Comparison of ENCODE assay signal across 22 cellular contexts in genomic region chr2:234391625-234392024, GRCh38.
"Had no signal": no experiment of that assay in that cellular context is flagged by ENCODE, and none has a peak within 500 bp of the region (broad histone marks: within the 10 kb centered on the region; RNA-seq: fewer than 3 reads in every experiment).

No MANE protein-coding gene starts in this region.

- H3K9me3 Mint-ChIP-seq: neural crest cell had no signal

- H3K9me3 ChIP-seq: body of pancreas, prostate gland, right atrium auricular region, suprapubic skin, transverse colon, uterus had no signal

- ATAC-seq: body of pancreas; left lobe of liver; stimulated activated naive CD8-positive, alpha-beta T cell treated with anti-CD3 and anti-CD28 coated beads, Interleukin-15, amount 100 ng/mL, for 72 hours had no signal

- H3K27ac ChIP-seq: body of pancreas, dorsolateral prefrontal cortex, prostate gland, right atrium auricular region, SK-N-MC, suprapubic skin, transverse colon, uterus had no signal

- H3K4me3 Mint-ChIP-seq: activated naive CD8-positive, alpha-beta T cell treated with anti-CD3 and anti-CD28 coated beads, Interleukin-2, amount 10 ng/mL, durations not matched to agents 7 days and 5 days; neural crest cell; stimulated activated naive CD8-positive, alpha-beta T cell treated with anti-CD3 and anti-CD28 coated beads, Interleukin-15, amount 100 ng/mL, for 72 hours had no signal

- H3K27me3 ChIP-seq: body of pancreas, right atrium auricular region, suprapubic skin, transverse colon, uterus had no signal

- H3K4me3 ChIP-seq: body of pancreas, dorsolateral prefrontal cortex, lung, prostate gland, right atrium auricular region, SK-N-MC, suprapubic skin, transverse colon, uterus had no signal

- H3K27ac Mint-ChIP-seq: activated naive CD8-positive, alpha-beta T cell treated with anti-CD3 and anti-CD28 coated beads, Interleukin-2, amount 10 ng/mL, durations not matched to agents 7 days and 5 days; stimulated activated naive CD8-positive, alpha-beta T cell treated with anti-CD3 and anti-CD28 coated beads, Interleukin-15, amount 100 ng/mL, for 72 hours had no signal

- H3K36me3 ChIP-seq: prostate gland, right atrium auricular region, suprapubic skin, transverse colon, uterus had no signal

- H3K27me3 Mint-ChIP-seq: activated naive CD8-positive, alpha-beta T cell treated with anti-CD3 and anti-CD28 coated beads, Interleukin-2, amount 10 ng/mL, durations not matched to agents 7 days and 5 days; stimulated activated naive CD8-positive, alpha-beta T cell treated with anti-CD3 and anti-CD28 coated beads, Interleukin-15, amount 100 ng/mL, for 72 hours had no signal

- H3K4me1 ChIP-seq: body of pancreas, prostate gland, right atrium auricular region, transverse colon, uterus had no signal

- DNase-seq: activated CD4-positive, CD25-positive, alpha-beta regulatory T cell; activated effector memory CD4-positive, alpha-beta T cell treated with Interleukin-2 at 50 U/mL for 16 hours; activated naive CD8-positive, alpha-beta T cell treated with anti-CD3 and anti-CD28 coated beads, Interleukin-2, amount 10 ng/mL, durations not matched to agents 7 days and 5 days; activated T-cell treated with anti-CD3 and anti-CD28 coated beads, Interleukin-2, amount 50 U/mL, for 1 hour; body of pancreas; dorsolateral prefrontal cortex; erythroblast; foreskin melanocyte; hypothalamus; stimulated activated CD4-positive, alpha-beta T cell treated with anti-CD3 and anti-CD28 coated beads, Interleukin-12 subunit alpha, Interleukin-12 subunit beta, amount 100 ng/mL, for 4 hours; stimulated activated CD4-positive, alpha-beta T cell treated with anti-CD3 and anti-CD28 coated beads, Interleukin-1b, Interleukin-23, amount 100 ng/mL, for 48 hours; stimulated activated CD8-positive, alpha-beta memory T cell treated with anti-CD3 and anti-CD28 coated beads, Interleukin-4, amount 100 ng/mL, for 48 hours; stimulated activated naive CD8-positive, alpha-beta T cell treated with anti-CD3 and anti-CD28 coated beads, Interleukin-15, amount 100 ng/mL, for 72 hours; transverse colon; uterus had no signal
